8 cellular contexts compared by ENCODE assay signal in the genomic region with DNA sequence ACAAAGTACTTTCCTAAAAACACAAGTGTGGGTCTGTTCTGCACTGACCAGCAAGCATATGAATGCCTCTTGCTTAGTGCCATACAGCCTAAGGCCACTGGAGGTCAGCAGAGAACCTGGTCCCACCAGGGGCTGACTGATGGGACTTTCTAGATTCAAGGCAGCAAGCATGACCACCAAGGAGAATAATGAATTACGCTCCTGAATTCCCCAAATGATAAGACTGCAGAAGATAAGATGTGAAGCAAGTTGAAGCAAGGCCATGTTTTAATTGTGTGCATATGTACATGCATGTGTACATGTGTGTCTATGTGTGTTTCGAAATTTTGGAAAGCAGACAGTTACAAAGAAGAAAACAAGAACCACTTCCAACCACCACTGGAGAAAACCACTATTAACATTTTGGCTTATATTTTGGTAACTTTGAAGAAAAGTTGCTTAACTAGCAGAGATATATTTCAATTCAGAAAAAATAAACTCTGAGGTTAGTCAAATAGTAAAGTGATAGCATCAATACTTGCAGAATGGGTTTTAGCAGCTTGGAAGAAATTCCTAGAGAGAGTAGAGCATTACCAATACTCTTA.
DNase-seq lines count a peak whose midpoint lies in the region; ATAC-seq and TF ChIP-seq lines count a peak whose summit lies in the region.

No MANE protein-coding gene starts in this region.

- no peaks in the 10 kb centered on the region for H3K9me3 ChIP-seq in fibroblast of lung (ENCODE audit: control insufficient read depth, insufficient read depth, low read depth, low read length)
- peaks cover 8% of the 10 kb centered on the region for H3K9me3 ChIP-seq in neural progenitor cell (ENCODE audit: low read depth)

- H3K27me3 Mint-ChIP-seq in activated T-cell treated with anti-CD3 and anti-CD28 coated beads, Interleukin-2, amount 50 U/mL, for 24 hours: no peaks in the 10 kb centered on the region
- no peaks in the 10 kb centered on the region for H3K27me3 Mint-ChIP-seq in neural progenitor cell (ENCODE audit: insufficient read depth, low read depth)

- TF ChIP-seq CTCF in fibroblast of lung (conservative IDR thresholded peaks at IDR 0.05 in 1 of 2, IDR thresholded peaks at IDR 0.05 in 1 of 2; ENCODE audit: low read depth in 1 of 2, low read length in 2 of 2) (peak; percentile 99), neural progenitor cell (IDR thresholded peaks at IDR 0.05) (peak; percentile 89)

- peaks cover 14% of the 10 kb centered on the region for H3K4me1 Mint-ChIP-seq in activated T-cell treated with anti-CD3 and anti-CD28 coated beads, Interleukin-2, amount 50 U/mL, for 24 hours (ENCODE audit: low read depth)
- no peaks in the 10 kb centered on the region for H3K4me1 Mint-ChIP-seq in neural progenitor cell

- no peak overlapping the region for H3K4me3 Mint-ChIP-seq in activated T-cell treated with anti-CD3 and anti-CD28 coated beads, Interleukin-2, amount 50 U/mL, for 24 hours
- no peak overlapping the region for H3K4me3 Mint-ChIP-seq in neural progenitor cell

- no peak overlapping the region for H2AFZ ChIP-seq in fibroblast of lung (ENCODE audit: low read length)
- no peak overlapping the region for H2AFZ ChIP-seq in neural progenitor cell (replicated peaks)

- no peak overlapping the region for H3K27ac ChIP-seq in fibroblast of lung (ENCODE audit: insufficient read depth, low read length)
- H3K27ac ChIP-seq in neural progenitor cell: no peak overlapping the region

- no peaks in the 10 kb centered on the region for H3F3A ChIP-seq in neural progenitor cell (ENCODE audit: low read depth)

- H4K20me1 ChIP-seq in fibroblast of lung (ENCODE audit: control insufficient read depth, extremely low read depth, insufficient read depth, low read length) (no peaks in the 10 kb centered on the region), neural progenitor cell (ENCODE audit: low read depth) (no peaks in the 10 kb centered on the region)

- H3K4me2 ChIP-seq in fibroblast of lung (ENCODE audit: extremely low read depth, insufficient read depth, low read length) (no peak overlapping the region), neural progenitor cell (no peak overlapping the region)

- H3K4me1 ChIP-seq in fibroblast of lung (ENCODE audit: control insufficient read depth, extremely low read depth, insufficient read depth, low read length) (no peaks in the 10 kb centered on the region), neural progenitor cell (peaks cover 5% of the 10 kb centered on the region)

- ATAC-seq in GM21381 (IDR thresholded peaks at IDR 0.05; ENCODE audit: unreplicated experiment): peak; percentile 76

- H3K79me2 ChIP-seq in fibroblast of lung (ENCODE audit: control insufficient read depth, insufficient read depth, low read length): no peaks in the 10 kb centered on the region
- H3K79me2 ChIP-seq in neural progenitor cell (ENCODE audit: low read depth): no peaks in the 10 kb centered on the region

- H3K27me3 ChIP-seq in fibroblast of lung (ENCODE audit: control insufficient read depth, insufficient read depth, low read length): no peaks in the 10 kb centered on the region
- no peaks in the 10 kb centered on the region for H3K27me3 ChIP-seq in neural progenitor cell

- no peak overlapping the region for H3K27ac Mint-ChIP-seq in activated T-cell treated with anti-CD3 and anti-CD28 coated beads, Interleukin-2, amount 50 U/mL, for 24 hours
- no peak overlapping the region for H3K27ac Mint-ChIP-seq in neural progenitor cell

- H3K36me3 Mint-ChIP-seq in activated T-cell treated with anti-CD3 and anti-CD28 coated beads, Interleukin-2, amount 50 U/mL, for 24 hours (ENCODE audit: low read depth): peaks cover 60% of the 10 kb centered on the region
- peaks cover 14% of the 10 kb centered on the region for H3K36me3 Mint-ChIP-seq in neural progenitor cell

- H3K36me3 ChIP-seq in fibroblast of lung (ENCODE audit: control insufficient read depth, insufficient read depth, low read length) (no peaks in the 10 kb centered on the region), neural progenitor cell (peaks cover 6% of the 10 kb centered on the region)

- H3K4me3 ChIP-seq in fibroblast of lung (replicated peaks in 1 of 4; ENCODE audit: control extremely low read depth in 1 of 4, insufficient read depth in 1 of 4, low read depth in 3 of 4, low read length in 4 of 4) (no peak overlapping the region), neural progenitor cell (no peak overlapping the region)

- no peak overlapping the region for H3K9ac ChIP-seq in fibroblast of lung (ENCODE audit: insufficient read depth, low read length)
- no peak overlapping the region for H3K9ac ChIP-seq in neural progenitor cell

- DNase-seq in DMS153 (lab: John Stamatoyannopoulos, UW) (peak; percentile 29), HS-27A (ENCODE audit: low read depth) (peak; percentile 17), OCI-M1 (lab: John Stamatoyannopoulos, UW) (peak; percentile 91), fibroblast of lung (ENCODE audit: low read depth in 2 of 2) (peak; percentile 62 to 81), neural progenitor cell (ENCODE audit: low spot score) (peak; percentile 79), stromal cell of bone marrow (ENCODE audit: low read depth) (peak; percentile 48)
- DNase-seq in activated T-cell treated with anti-CD3 and anti-CD28 coated beads, Interleukin-2, amount 50 U/mL, for 24 hours: peak; percentile 69

- peaks cover under 1% of the 10 kb centered on the region for H3K9me3 Mint-ChIP-seq in activated T-cell treated with anti-CD3 and anti-CD28 coated beads, Interleukin-2, amount 50 U/mL, for 24 hours
- peaks cover 7% of the 10 kb centered on the region for H3K9me3 Mint-ChIP-seq in neural progenitor cell

Comparison
In these comparisons a context has a peak if more than half of its experiments do, and no peak if none do; other contexts are left out.
1. DNase-seq: peak in every context shown above with its lines; median percentile 91 in OCI-M1; 79 in neural progenitor cell; 72 in fibroblast of lung; 69 in activated T-cell treated with anti-CD3 and anti-CD28 coated beads, Interleukin-2, amount 50 U/mL, for 24 hours; 48 in stromal cell of bone marrow; 29 in DMS153; 17 in HS-27A.